ENCODE assay signal across 1 cellular context in the genomic region with DNA sequence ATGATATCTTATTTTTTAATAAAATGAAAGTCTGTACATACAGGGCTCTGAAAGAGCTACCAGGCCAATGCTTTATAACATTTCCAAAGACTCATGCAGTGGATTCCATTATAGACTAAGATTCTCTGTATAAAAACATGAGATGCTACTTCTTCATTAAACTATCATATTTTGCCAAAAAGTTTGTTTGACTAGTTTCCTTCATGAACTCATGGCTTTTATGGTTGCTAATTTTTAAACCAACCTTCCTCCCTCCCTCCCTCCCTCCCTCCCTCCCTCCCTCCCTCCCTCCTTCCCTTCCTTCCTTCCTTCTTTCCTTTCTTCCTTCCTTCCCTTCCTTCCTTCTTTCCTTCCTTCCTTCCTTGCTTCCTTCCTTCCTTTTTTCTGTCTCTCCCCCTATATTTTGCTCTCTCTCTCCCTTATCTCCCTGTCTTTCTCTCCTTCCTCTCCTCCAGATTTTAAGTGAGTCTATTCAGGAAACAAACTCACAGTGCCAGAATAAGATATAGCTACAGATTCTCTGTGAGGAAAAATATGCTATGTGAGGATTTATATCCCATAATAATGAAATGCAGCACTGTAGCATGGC.
TF ChIP-seq lines count a peak whose summit lies in the region.

No MANE protein-coding gene starts in this region.

TF ChIP-seq in HepG2, 621 proteins besides CTCF, POLR2A, EP300 and RAD21:
- TF ChIP-seq, protein P1, sequence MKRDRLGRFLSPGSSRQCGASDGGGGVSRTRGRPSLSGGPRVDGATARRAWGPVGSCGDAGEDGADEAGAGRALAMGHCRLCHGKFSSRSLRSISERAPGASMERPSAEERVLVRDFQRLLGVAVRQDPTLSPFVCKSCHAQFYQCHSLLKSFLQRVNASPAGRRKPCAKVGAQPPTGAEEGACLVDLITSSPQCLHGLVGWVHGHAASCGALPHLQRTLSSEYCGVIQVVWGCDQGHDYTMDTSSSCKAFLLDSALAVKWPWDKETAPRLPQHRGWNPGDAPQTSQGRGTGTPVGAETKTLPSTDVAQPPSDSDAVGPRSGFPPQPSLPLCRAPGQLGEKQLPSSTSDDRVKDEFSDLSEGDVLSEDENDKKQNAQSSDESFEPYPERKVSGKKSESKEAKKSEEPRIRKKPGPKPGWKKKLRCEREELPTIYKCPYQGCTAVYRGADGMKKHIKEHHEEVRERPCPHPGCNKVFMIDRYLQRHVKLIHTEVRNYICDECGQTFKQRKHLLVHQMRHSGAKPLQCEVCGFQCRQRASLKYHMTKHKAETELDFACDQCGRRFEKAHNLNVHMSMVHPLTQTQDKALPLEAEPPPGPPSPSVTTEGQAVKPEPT (CRISPR knock-in tag; IDR thresholded peaks at IDR 0.05; ENCODE audit: low read depth): no peak
- TF ChIP-seq ZSCAN9 (CRISPR knock-in tag; IDR thresholded peaks at IDR 0.05; ENCODE audit: borderline replicate concordance): no peak
- TF ChIP-seq HNRNPK (IDR thresholded peaks at IDR 0.05; ENCODE audit: low read depth, low read length, poor library complexity, severe bottlenecking): peak; percentile 97
- TF ChIP-seq DNMT3B (CRISPR knock-in tag; conservative IDR thresholded peaks at IDR 0.05): no peak
- 0 out of 2 replicates have a peak, but pooled peaks have one; percentile 70 for TF ChIP-seq PCBP1 (IDR thresholded peaks at IDR 0.05; ENCODE audit: borderline replicate concordance, low read depth, low read length)
